In the genomic region with DNA sequence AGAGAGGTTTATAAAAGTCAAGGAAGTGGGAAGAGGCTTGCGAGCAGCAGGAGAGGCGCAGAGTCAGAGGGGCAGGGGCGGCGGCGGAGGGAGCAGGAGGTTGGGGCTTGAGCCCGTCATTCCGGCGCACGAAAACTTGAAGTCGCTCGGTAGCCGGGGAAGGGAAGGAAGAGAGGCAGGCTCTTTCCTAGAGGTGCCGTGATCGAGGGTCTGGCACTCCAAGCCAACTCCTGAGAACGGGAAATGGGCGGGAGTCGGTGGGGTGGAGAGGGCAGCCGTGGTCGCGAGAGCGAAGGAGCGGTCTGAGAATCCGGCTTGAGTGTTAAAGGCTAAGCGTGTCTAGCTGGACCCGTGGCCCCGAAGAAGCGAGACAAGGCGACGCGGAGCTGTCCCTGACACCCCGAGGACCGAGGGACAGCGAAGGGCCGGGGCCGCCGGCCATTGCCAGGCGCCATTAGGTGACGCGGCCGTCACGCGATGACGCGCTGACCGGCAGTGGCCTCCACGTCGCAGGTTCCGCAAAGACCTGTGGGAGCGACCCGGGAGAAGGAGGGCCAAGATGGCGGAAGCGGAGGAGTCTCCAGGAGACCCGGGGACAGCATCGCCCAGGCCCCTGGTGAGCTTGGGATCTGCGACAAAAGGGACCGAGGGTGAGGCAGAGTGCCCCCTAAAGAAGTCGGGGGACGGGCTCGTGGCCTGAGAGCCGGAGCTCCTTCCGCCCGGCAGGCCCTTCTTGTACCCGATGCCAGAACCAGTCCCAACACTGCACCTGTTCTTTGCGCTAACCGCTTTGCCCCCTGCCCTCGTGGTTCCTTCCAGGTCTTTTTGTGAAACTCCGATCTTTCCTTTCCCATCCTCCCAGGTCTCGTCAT, we compare ENCODE assay signal across 8 cellular contexts.
DNase-seq lines count a peak whose midpoint lies in the region; ATAC-seq lines count a peak whose summit lies in the region.

Gene YIPF6 (plus strand): TSS at position 544 of the 872 bp plus-strand sequence. CDS start 16 bp downstream, at position 560.

- ATAC-seq in GM18867 (IDR thresholded peaks at IDR 0.05; ENCODE audit: unreplicated experiment) (peak; percentile 98), HG03066 (IDR thresholded peaks at IDR 0.05; ENCODE audit: low read depth, unreplicated experiment) (peak; percentile 94)

- DNase-seq in AG08395 (ENCODE audit: low spot score) (peak; percentile 71), NCI-H2196 treated with DMSO at 0.1 percent for 48 hours (lab: John Stamatoyannopoulos, UW; ENCODE audit: unreplicated experiment) (peak; percentile 14), iris pigment epithelial cell (ENCODE audit: low read depth) (peak; percentile 65)
- peak; percentile 23 to 38 (median 28) for DNase-seq in activated CD4-positive, CD25-positive, alpha-beta regulatory T cell (lab: John Stamatoyannopoulos, UW)
- DNase-seq in central memory CD4-positive, alpha-beta T cell = peak; percentile 55
- DNase-seq in stimulated activated CD4-positive, alpha-beta T cell treated with anti-CD3 and anti-CD28 coated beads, Interleukin-12 subunit alpha, Interleukin-12 subunit beta, amount 100 ng/mL, for 24 hours (ENCODE audit: low read depth in 2 of 2) = peak; percentile 29 to 46

Comparison
In these comparisons a context has a peak if more than half of its experiments do, and no peak if none do; other contexts are left out.
1. Peak in every context shown above with its lines: DNase-seq and ATAC-seq.
2. DNase-seq: peak in every context shown above with its lines; median percentile 71 in AG08395; 65 in iris pigment epithelial cell; 55 in central memory CD4-positive, alpha-beta T cell; 38 in stimulated activated CD4-positive, alpha-beta T cell treated with anti-CD3 and anti-CD28 coated beads, Interleukin-12 subunit alpha, Interleukin-12 subunit beta, amount 100 ng/mL, for 24 hours; 28 in activated CD4-positive, CD25-positive, alpha-beta regulatory T cell; 14 in NCI-H2196 treated with DMSO at 0.1 percent for 48 hours.